28 cellular contexts compared by ENCODE assay signal in genomic region chr4:183936574-183937335, GRCh38. TPM values are rescaled to one million over a fixed set of nuclear protein-coding genes. Genes with fewer than 3 reads are reported as not detected.
A peak's percentile ranks its signal among the peaks of the same experiment; 100 is the strongest.
DNase-seq lines count a peak whose midpoint lies in the region; ATAC-seq and TF ChIP-seq lines count a peak whose summit lies in the region.
"Had no signal": no experiment of that assay in that cellular context is flagged by ENCODE, and none has a peak within 500 bp of the region (broad histone marks: within the 10 kb centered on the region; RNA-seq: fewer than 3 reads in every experiment).

No MANE protein-coding gene starts in this region.

- H3K4me3 Mint-ChIP-seq in activated T-cell treated with anti-CD3 and anti-CD28 coated beads, Interleukin-2, amount 50 U/mL, for 72 hours: no peak overlapping the region
- H3K4me3 Mint-ChIP-seq: activated B cell treated with CpG ODN at 0.5 μM for 24 hours; activated naive CD8-positive, alpha-beta T cell treated with anti-CD3 and anti-CD28 coated beads for 36 hours; B cell; CD8-positive, alpha-beta T cell; central memory CD8-positive, alpha-beta T cell; dendritic cell treated with granulocyte-macrophage colony-stimulating factor and Interleukin-4, amounts not matched to agents 40 ng/mL and 50 ng/mL, for 4 days; naive thymus-derived CD8-positive, alpha-beta T cell had no signal

- H3K27ac Mint-ChIP-seq in activated T-cell treated with anti-CD3 and anti-CD28 coated beads, Interleukin-2, amount 50 U/mL, for 72 hours: no peak overlapping the region
- H3K27ac Mint-ChIP-seq: activated B cell treated with CpG ODN at 0.5 μM for 24 hours; activated naive CD8-positive, alpha-beta T cell treated with anti-CD3 and anti-CD28 coated beads for 36 hours; B cell; CD8-positive, alpha-beta T cell; dendritic cell treated with granulocyte-macrophage colony-stimulating factor and Interleukin-4, amounts not matched to agents 40 ng/mL and 50 ng/mL, for 4 days; naive thymus-derived CD8-positive, alpha-beta T cell had no signal

- no peaks in the 10 kb centered on the region for H3K4me1 Mint-ChIP-seq in activated T-cell treated with anti-CD3 and anti-CD28 coated beads, Interleukin-2, amount 50 U/mL, for 72 hours (ENCODE audit: low read depth)
- H3K4me1 Mint-ChIP-seq: activated B cell treated with CpG ODN at 0.5 μM for 24 hours; activated naive CD8-positive, alpha-beta T cell treated with anti-CD3 and anti-CD28 coated beads for 36 hours; B cell; central memory CD8-positive, alpha-beta T cell; naive thymus-derived CD8-positive, alpha-beta T cell had no signal

- no peaks in the 10 kb centered on the region for H3K36me3 Mint-ChIP-seq in activated T-cell treated with anti-CD3 and anti-CD28 coated beads, Interleukin-2, amount 50 U/mL, for 72 hours (ENCODE audit: insufficient read depth in 2 of 2)
- H3K36me3 Mint-ChIP-seq: activated naive CD8-positive, alpha-beta T cell treated with anti-CD3 and anti-CD28 coated beads for 36 hours; CD8-positive, alpha-beta T cell; naive thymus-derived CD8-positive, alpha-beta T cell had no signal

- no peaks in the 10 kb centered on the region for H3K27me3 ChIP-seq in RWPE2 (ENCODE audit: insufficient read depth, poor library complexity, severe bottlenecking)
- H3K27me3 ChIP-seq: ascending aorta, uterus had no signal

- H3K36me3 ChIP-seq in RWPE2 (ENCODE audit: low read depth): no peaks in the 10 kb centered on the region
- H3K36me3 ChIP-seq: ascending aorta, left ventricle myocardium inferior, thoracic aorta, uterus had no signal

- no peaks in the 10 kb centered on the region for H3K9me3 ChIP-seq in RWPE2 (ENCODE audit: severe bottlenecking)
- H3K9me3 ChIP-seq: ascending aorta, left ventricle myocardium inferior, thoracic aorta, uterus had no signal

- H3K27ac ChIP-seq in RWPE2 (ENCODE audit: poor library complexity, severe bottlenecking) (no peak overlapping the region), epithelial cell of prostate (peak overlapping the region; percentile 53)
- H3K27ac ChIP-seq: ascending aorta, thoracic aorta, uterus had no signal

- ATAC-seq in activated T-cell treated with anti-CD3 and anti-CD28 coated beads, Interleukin-2, amount 50 U/mL, for 72 hours (replicated peaks in 1 of 2): peak; percentile 73 to 81
- ATAC-seq in RWPE2 (ENCODE audit: low read depth): peak; percentile 52; the same call in 2 of the 3 replicates
- ATAC-seq: CD8-positive, alpha-beta T cell; HepG2; naive thymus-derived CD8-positive, alpha-beta T cell; stimulated activated naive CD8-positive, alpha-beta T cell treated with anti-CD3 and anti-CD28 coated beads, Interleukin-15, Interleukin-2, amounts not matched to agents 100 U/mL and 50 U/mL, for 24 hours had no signal

- H3K27me3 Mint-ChIP-seq in activated T-cell treated with anti-CD3 and anti-CD28 coated beads, Interleukin-2, amount 50 U/mL, for 72 hours (ENCODE audit: low read depth): peaks cover 6% of the 10 kb centered on the region
- H3K27me3 Mint-ChIP-seq: dendritic cell treated with granulocyte-macrophage colony-stimulating factor and Interleukin-4, amounts not matched to agents 40 ng/mL and 50 ng/mL, for 4 days had no signal

- peaks cover 5% of the 10 kb centered on the region for H3K4me1 ChIP-seq in RWPE2 (ENCODE audit: insufficient read depth, poor library complexity, severe bottlenecking)
- H3K4me1 ChIP-seq: ascending aorta, uterus had no signal

- no peaks in the 10 kb centered on the region for H3K9me3 Mint-ChIP-seq in activated T-cell treated with anti-CD3 and anti-CD28 coated beads, Interleukin-2, amount 50 U/mL, for 72 hours
- H3K9me3 Mint-ChIP-seq: activated B cell treated with CpG ODN at 0.5 μM for 24 hours; activated naive CD8-positive, alpha-beta T cell treated with anti-CD3 and anti-CD28 coated beads for 36 hours; CD8-positive, alpha-beta T cell; central memory CD8-positive, alpha-beta T cell; dendritic cell treated with granulocyte-macrophage colony-stimulating factor and Interleukin-4, amounts not matched to agents 40 ng/mL and 50 ng/mL, for 4 days; naive thymus-derived CD8-positive, alpha-beta T cell had no signal

- DNase-seq in activated T-cell treated with anti-CD3 and anti-CD28 coated beads, Interleukin-2, amount 50 U/mL, for 72 hours: no peak
- DNase-seq in activated T-cell treated with anti-CD3 and anti-CD28 coated beads for 4 hours (no peak), RWPE2 (ENCODE audit: low spot score) (no peak), epithelial cell of prostate (ENCODE audit: low read depth, low spot score) (peak; percentile 12), NCI-H1436 (lab: John Stamatoyannopoulos, UW) (no peak), NCI-H2227 (lab: John Stamatoyannopoulos, UW; ENCODE audit: unreplicated experiment) (no peak), NCI-H1930 (lab: John Stamatoyannopoulos, UW) (no peak)
- no peak for DNase-seq in stimulated activated naive CD4-positive, alpha-beta T cell (lab: John Stamatoyannopoulos, UW)
- DNase-seq: activated B cell treated with CpG ODN at 0.5 μM for 24 hours; activated CD4-positive, alpha-beta T cell treated with anti-CD3 and anti-CD28 coated beads, Interleukin-2, amount 50 U/mL, for 4 hours; activated effector memory CD4-positive, alpha-beta T cell treated with anti-CD3 and anti-CD28 coated beads, Interleukin-2, amount 50 U/mL, for 16 hours; activated naive CD8-positive, alpha-beta T cell treated with anti-CD3 and anti-CD28 coated beads for 36 hours; CD8-positive, alpha-beta T cell; left ventricle myocardium inferior; midbrain; naive thymus-derived CD8-positive, alpha-beta T cell; NCI-H1417 treated with DMSO at 0.1 percent for 48 hours; NCI-H446 treated with DMSO at 0.1 percent for 48 hours; SHP77 treated with DMSO at 0.1 percent for 48 hours; stimulated activated naive CD8-positive, alpha-beta T cell treated with anti-CD3 and anti-CD28 coated beads, Interleukin-15, Interleukin-2, amounts not matched to agents 100 U/mL and 50 U/mL, for 24 hours; SW 1271; uterus had no signal

- TF ChIP-seq CTCF in RWPE2 (IDR thresholded peaks at IDR 0.05; ENCODE audit: poor library complexity, severe bottlenecking): no peak

- no peak overlapping the region for H3K4me3 ChIP-seq in RWPE2 (ENCODE audit: severe bottlenecking)
- H3K4me3 ChIP-seq: ascending aorta, left ventricle myocardium inferior, thoracic aorta, uterus had no signal

RNA-seq across cellular contexts. Expression of gene STOX2, which starts 31.6 kb away (rescaled TPM):
- total RNA-seq in activated T-cell treated with anti-CD3 and anti-CD28 coated beads, Interleukin-2, amount 50 U/mL, for 72 hours: under 1 TPM in 1 of 2 donors, not detected in 1; 0.19 TPM
- total RNA-seq: activated B cell treated with CpG ODN at 0.5 μM for 24 hours; activated naive CD8-positive, alpha-beta T cell treated with anti-CD3 and anti-CD28 coated beads for 36 hours; B cell; CD8-positive, alpha-beta T cell; naive thymus-derived CD8-positive, alpha-beta T cell had no signal
